16 cellular contexts compared by ENCODE assay signal in genomic region chr5:147437161-147437596, GRCh38.
DNase-seq lines count a peak whose midpoint lies in the region; ATAC-seq and TF ChIP-seq lines count a peak whose summit lies in the region.
"Had no signal": no experiment of that assay in that cellular context is flagged by ENCODE, and none has a peak within 500 bp of the region (broad histone marks: within the 10 kb centered on the region; RNA-seq: fewer than 3 reads in every experiment).

No MANE protein-coding gene starts in this region.

- no peak overlapping the region for H3K14ac ChIP-seq in mesenchymal stem cell (ENCODE audit: low read length in 2 of 2)

- ATAC-seq in left lung = peak; percentile 64
- ATAC-seq: esophagus mucosa, T-cell had no signal

- H3K9me3 ChIP-seq in left lung (no peaks in the 10 kb centered on the region), mesenchymal stem cell (ENCODE audit: control insufficient read depth, low read length) (no peaks in the 10 kb centered on the region), vagina (no peaks in the 10 kb centered on the region)
- H3K9me3 ChIP-seq: Caco-2 had no signal

- H2BK12ac ChIP-seq in mesenchymal stem cell (ENCODE audit: low read length in 2 of 2) = no peak overlapping the region

- H3K27me3 Mint-ChIP-seq in activated CD4-positive, alpha-beta memory T cell treated with anti-CD3 and anti-CD28 coated beads, Interleukin-2, amount 10 ng/mL, durations not matched to agents 7 days and 5 days = no peaks in the 10 kb centered on the region

- no peak overlapping the region for H3K4me2 ChIP-seq in mesenchymal stem cell (ENCODE audit: low read length, poor library complexity, severe bottlenecking)
- H3K4me2 ChIP-seq: PC-9 had no signal

- no peak overlapping the region for H3K27ac Mint-ChIP-seq in activated CD4-positive, alpha-beta memory T cell treated with anti-CD3 and anti-CD28 coated beads, Interleukin-2, amount 10 ng/mL, durations not matched to agents 7 days and 5 days
- H3K27ac Mint-ChIP-seq: activated naive CD8-positive, alpha-beta T cell; T-cell had no signal

- H2BK120ac ChIP-seq in mesenchymal stem cell (ENCODE audit: low read depth, low read length) = no peak overlapping the region

- no peak for TF ChIP-seq POLR2A in vagina (IDR thresholded peaks at IDR 0.05)

- no peak overlapping the region for H3K4me3 ChIP-seq in left lung
- no peak overlapping the region for H3K4me3 ChIP-seq in mesenchymal stem cell (ENCODE audit: insufficient read depth in 1 of 2, low read depth in 1 of 2, low read length in 2 of 2)
- no peak overlapping the region for H3K4me3 ChIP-seq in vagina
- H3K4me3 ChIP-seq: coronary artery, PC-9 had no signal

- intact Hi-C loops in left lung (cut with DNase I) = no loop called here
- intact Hi-C loops in vagina (cut with DNase I) = no loop called here

- H3K79me1 ChIP-seq in mesenchymal stem cell (replicated peaks; ENCODE audit: low read length, poor library complexity, severe bottlenecking) = peaks cover 12% of the 10 kb centered on the region

- H3K23ac ChIP-seq in mesenchymal stem cell (ENCODE audit: low read length in 2 of 2) = no peak overlapping the region

- no peaks in the 10 kb centered on the region for H3K36me3 Mint-ChIP-seq in activated CD4-positive, alpha-beta memory T cell treated with anti-CD3 and anti-CD28 coated beads, Interleukin-2, amount 10 ng/mL, durations not matched to agents 7 days and 5 days (ENCODE audit: low read depth)
- H3K36me3 Mint-ChIP-seq: activated naive CD8-positive, alpha-beta T cell; T-cell had no signal

- H3K27ac ChIP-seq in left lung (no peak overlapping the region), mesenchymal stem cell (ENCODE audit: low read length, poor library complexity, severe bottlenecking) (no peak overlapping the region), vagina (no peak overlapping the region)
- H3K27ac ChIP-seq: coronary artery, PC-9 had no signal

- H3K4me1 ChIP-seq in left lung = peaks cover 0 to 13% of the 10 kb centered on the region in 2 donors
- H3K4me1 ChIP-seq in mesenchymal stem cell (ENCODE audit: control insufficient read depth, insufficient read depth, low read depth, low read length) = peaks cover 5% of the 10 kb centered on the region
- peaks cover 33% of the 10 kb centered on the region for H3K4me1 ChIP-seq in vagina

- H3K4me1 Mint-ChIP-seq in activated CD4-positive, alpha-beta memory T cell treated with anti-CD3 and anti-CD28 coated beads, Interleukin-2, amount 10 ng/mL, durations not matched to agents 7 days and 5 days = no peaks in the 10 kb centered on the region
- H3K4me1 Mint-ChIP-seq: T-cell had no signal

- POLR2A ChIA-PET in activated CD4-positive, alpha-beta memory T cell treated with anti-CD3 and anti-CD28 coated beads, Interleukin-2, amount 10 ng/mL, durations not matched to agents 7 days and 5 days (lab: Charles Lee) = no interaction called here

- no peaks in the 10 kb centered on the region for H3K9me3 Mint-ChIP-seq in activated CD4-positive, alpha-beta memory T cell treated with anti-CD3 and anti-CD28 coated beads, Interleukin-2, amount 10 ng/mL, durations not matched to agents 7 days and 5 days
- H3K9me3 Mint-ChIP-seq: T-cell had no signal

- no peak overlapping the region for H3K4me3 Mint-ChIP-seq in activated CD4-positive, alpha-beta memory T cell treated with anti-CD3 and anti-CD28 coated beads, Interleukin-2, amount 10 ng/mL, durations not matched to agents 7 days and 5 days
- H3K4me3 Mint-ChIP-seq: activated naive CD8-positive, alpha-beta T cell; T-cell had no signal

- no peak overlapping the region for H4K91ac ChIP-seq in mesenchymal stem cell (ENCODE audit: low read length)

- no peak overlapping the region for H3K4ac ChIP-seq in mesenchymal stem cell (ENCODE audit: low read depth in 1 of 2, low read length in 2 of 2)

- CTCF ChIA-PET in activated CD4-positive, alpha-beta memory T cell treated with anti-CD3 and anti-CD28 coated beads, Interleukin-2, amount 10 ng/mL, durations not matched to agents 7 days and 5 days (lab: Charles Lee) = no interaction called here

- H4K8ac ChIP-seq in mesenchymal stem cell (ENCODE audit: low read length) = no peak overlapping the region

- no peak overlapping the region for H2AFZ ChIP-seq in mesenchymal stem cell (ENCODE audit: low read depth, low read length)
- H2AFZ ChIP-seq: PC-9 had no signal

- no peak overlapping the region for H2BK15ac ChIP-seq in mesenchymal stem cell (ENCODE audit: low read depth, poor library complexity, severe bottlenecking)

- no peak overlapping the region for H2BK5ac ChIP-seq in mesenchymal stem cell (ENCODE audit: low read depth, low read length, poor library complexity, severe bottlenecking)

- 81% methylated on average over 6 of the region's 6 CpGs for WGBS in mesenchymal stem cell

- H3K36me3 ChIP-seq in left lung = no peaks in the 10 kb centered on the region
- H3K36me3 ChIP-seq in mesenchymal stem cell (ENCODE audit: control insufficient read depth in 1 of 2, insufficient read depth in 2 of 2, low read depth in 1 of 2, low read length in 2 of 2) = no peaks in the 10 kb centered on the region
- no peaks in the 10 kb centered on the region for H3K36me3 ChIP-seq in vagina

- H3K27me3 ChIP-seq in left lung (no peaks in the 10 kb centered on the region), mesenchymal stem cell (ENCODE audit: control insufficient read depth in 1 of 2, insufficient read depth in 1 of 2, low read length in 2 of 2) (no peaks in the 10 kb centered on the region), vagina (no peaks in the 10 kb centered on the region)

- H3K9ac ChIP-seq in mesenchymal stem cell (ENCODE audit: low read length) = no peak overlapping the region

- no peak overlapping the region for H3K18ac ChIP-seq in mesenchymal stem cell (ENCODE audit: low read depth in 1 of 2, low read length in 2 of 2)

- no peak overlapping the region for H2AK5ac ChIP-seq in mesenchymal stem cell (ENCODE audit: low read length, severe bottlenecking)

- TF ChIP-seq CTCF in left lung (IDR thresholded peaks at IDR 0.05) (no peak), vagina (IDR thresholded peaks at IDR 0.05) (no peak)

- DNase-seq in AML-193 (lab: John Stamatoyannopoulos, UW) (peak; percentile 80 to 85), LHCN-M2 (ENCODE audit: low read depth) (peak; percentile 46), amniotic epithelial cell (ENCODE audit: low read depth) (peak; percentile 63), left lung (no peak), mesenchymal stem cell (no peak), vagina (ENCODE audit: extremely low spot score in 2 of 2) (no peak), NCI-H82 (lab: John Stamatoyannopoulos, UW) (no peak)
- DNase-seq in activated CD4-positive, alpha-beta memory T cell treated with anti-CD3 and anti-CD28 coated beads, Interleukin-2, amount 10 ng/mL, durations not matched to agents 7 days and 5 days = no peak
- DNase-seq: activated CD4-positive, CD25-positive, alpha-beta regulatory T cell treated with anti-CD3 and anti-CD28 coated beads, Interleukin-2, amount 50 U/mL, for 72 hours; Caco-2; NCI-H1092; PC-9; T-cell had no signal

Comparison
In these comparisons a context has a peak if more than half of its experiments do, and no peak if none do; other contexts are left out.
1. DNase-seq: peak in AML-193 (2 of 2), LHCN-M2 (single experiment) and amniotic epithelial cell (single experiment); none in left lung (0 of 2), mesenchymal stem cell (single experiment), vagina (0 of 2), NCI-H82 (single experiment) and activated CD4-positive, alpha-beta memory T cell treated with anti-CD3 and anti-CD28 coated beads, Interleukin-2, amount 10 ng/mL, durations not matched to agents 7 days and 5 days (single experiment).